17 cellular contexts compared by ENCODE assay signal in genomic region chr2:46383113-46383395, GRCh38.
DNase-seq lines count a peak whose midpoint lies in the region; ATAC-seq and TF ChIP-seq lines count a peak whose summit lies in the region.
"Had no signal": no experiment of that assay in that cellular context is flagged by ENCODE, and none has a peak within 500 bp of the region (broad histone marks: within the 10 kb centered on the region; RNA-seq: fewer than 3 reads in every experiment).

No MANE protein-coding gene starts in this region.

- no peaks in the 10 kb centered on the region for H4K20me1 ChIP-seq in PC-9 (ENCODE audit: insufficient read depth)
- H4K20me1 ChIP-seq: BLaER1 had no signal

- H4K8ac ChIP-seq in mesenchymal stem cell (ENCODE audit: low read length) = no peak overlapping the region

- no peak overlapping the region for H4K91ac ChIP-seq in mesenchymal stem cell (ENCODE audit: low read length)

- no peak overlapping the region for H3K14ac ChIP-seq in mesenchymal stem cell (ENCODE audit: low read length in 2 of 2)

- no peak overlapping the region for H3K18ac ChIP-seq in mesenchymal stem cell (ENCODE audit: low read depth in 1 of 2, low read length in 2 of 2)

- CTCF ChIA-PET in activated CD8-positive, alpha-beta T cell treated with anti-CD3 and anti-CD28 coated beads, Interleukin-2, amount 10 ng/mL, durations not matched to agents 7 days and 5 days (lab: Charles Lee) = no interaction called here
- CTCF ChIA-PET in activated CD8-positive, alpha-beta T cell treated with anti-CD3 and anti-CD28 coated beads for 36 hours (lab: Charles Lee) = no interaction called here
- CTCF ChIA-PET in PC-9 (lab: Charles Lee) = no interaction called here

- POLR2A ChIA-PET in activated CD8-positive, alpha-beta T cell treated with anti-CD3 and anti-CD28 coated beads, Interleukin-2, amount 10 ng/mL, durations not matched to agents 7 days and 5 days (lab: Charles Lee) = no interaction called here
- POLR2A ChIA-PET in activated CD8-positive, alpha-beta T cell treated with anti-CD3 and anti-CD28 coated beads for 36 hours (lab: Charles Lee) = no interaction called here
- POLR2A ChIA-PET in PC-9 (lab: Charles Lee; ENCODE audit: unreplicated experiment) = interaction anchor here (0.7 kb wide), 1 partner anchor 81 kb away, joined by 3 read pairs; no protein-coding TSS in a partner anchor

- H3K27ac ChIP-seq in PC-9 (peak overlapping the region; percentile 1; the same call in 1 of the 2 replicates), mesenchymal stem cell (ENCODE audit: low read length, poor library complexity, severe bottlenecking) (no peak overlapping the region)
- H3K27ac ChIP-seq: 22Rv1, BLaER1 had no signal

- H3K4me2 ChIP-seq in PC-9 = no peak overlapping the region
- H3K4me2 ChIP-seq in mesenchymal stem cell (ENCODE audit: low read length, poor library complexity, severe bottlenecking) = no peak overlapping the region
- H3K4me2 ChIP-seq: A549, BLaER1 had no signal

- H3K27me3 ChIP-seq in PC-9 (ENCODE audit: insufficient read depth, low read depth) = no peaks in the 10 kb centered on the region
- H3K27me3 ChIP-seq in mesenchymal stem cell (ENCODE audit: control insufficient read depth in 1 of 2, insufficient read depth in 1 of 2, low read length in 2 of 2) = no peaks in the 10 kb centered on the region
- H3K27me3 ChIP-seq in BE2C = no peaks in the 10 kb centered on the region
- H3K27me3 ChIP-seq: BLaER1 had no signal

- H3K23ac ChIP-seq in mesenchymal stem cell (ENCODE audit: low read length in 2 of 2) = no peak overlapping the region

- no peaks in the 10 kb centered on the region for H3K36me3 Mint-ChIP-seq in activated CD8-positive, alpha-beta T cell treated with anti-CD3 and anti-CD28 coated beads, Interleukin-2, amount 10 ng/mL, durations not matched to agents 7 days and 5 days (ENCODE audit: low read depth)
- H3K36me3 Mint-ChIP-seq in activated CD8-positive, alpha-beta T cell treated with anti-CD3 and anti-CD28 coated beads for 36 hours (ENCODE audit: low read depth) = no peaks in the 10 kb centered on the region
- peaks cover 15% of the 10 kb centered on the region for H3K36me3 Mint-ChIP-seq in type B pancreatic cell
- H3K36me3 Mint-ChIP-seq: CD4-positive, alpha-beta memory T cell had no signal

- no peak overlapping the region for H2AK5ac ChIP-seq in mesenchymal stem cell (ENCODE audit: low read length, severe bottlenecking)

- H3K4me3 ChIP-seq in PC-9 (no peak overlapping the region), mesenchymal stem cell (ENCODE audit: insufficient read depth in 1 of 2, low read depth in 1 of 2, low read length in 2 of 2) (no peak overlapping the region), BE2C (ENCODE audit: low read depth, low read length) (no peak overlapping the region)
- H3K4me3 ChIP-seq: A549, BLaER1 had no signal

- H3K9me2 ChIP-seq in PC-9 (ENCODE audit: insufficient read depth) = no peaks in the 10 kb centered on the region

- peak overlapping the region; percentile 23 for H2BK15ac ChIP-seq in mesenchymal stem cell (ENCODE audit: low read depth, poor library complexity, severe bottlenecking)

- no peak overlapping the region for H3K4ac ChIP-seq in mesenchymal stem cell (ENCODE audit: low read depth in 1 of 2, low read length in 2 of 2)

- WGBS in mesenchymal stem cell = 100% methylated on average over 1 of the region's 1 CpG

- no peaks in the 10 kb centered on the region for H3K79me2 ChIP-seq in PC-9 (ENCODE audit: low read depth)

- peaks cover 26% of the 10 kb centered on the region; the same call in 1 of the 2 replicates for H3F3A ChIP-seq in PC-9 (ENCODE audit: insufficient read depth, low read depth)

- DNase-seq in activated CD8-positive, alpha-beta T cell treated with anti-CD3 and anti-CD28 coated beads, Interleukin-2, amount 10 ng/mL, durations not matched to agents 7 days and 5 days = peak; percentile 11
- DNase-seq in activated CD8-positive, alpha-beta T cell treated with anti-CD3 and anti-CD28 coated beads for 36 hours = no peak
- DNase-seq in PC-9 = no peak
- DNase-seq in mesenchymal stem cell = no peak
- peak; percentile 29 for DNase-seq in type B pancreatic cell (ENCODE audit: extremely low spot score, unreplicated experiment)
- no peak for DNase-seq in NAMALWA (ENCODE audit: low spot score)
- no peak for DNase-seq in BE2C
- DNase-seq: AML-193; CD4-positive, alpha-beta memory T cell; DMS153; DMS79; GDM1 had no signal

- H3K27me3 Mint-ChIP-seq in activated CD8-positive, alpha-beta T cell treated with anti-CD3 and anti-CD28 coated beads, Interleukin-2, amount 10 ng/mL, durations not matched to agents 7 days and 5 days (ENCODE audit: low read depth) = no peaks in the 10 kb centered on the region
- no peaks in the 10 kb centered on the region for H3K27me3 Mint-ChIP-seq in activated CD8-positive, alpha-beta T cell treated with anti-CD3 and anti-CD28 coated beads for 36 hours
- H3K27me3 Mint-ChIP-seq in type B pancreatic cell = no peaks in the 10 kb centered on the region
- H3K27me3 Mint-ChIP-seq: CD4-positive, alpha-beta memory T cell had no signal

- H3K4me1 ChIP-seq in PC-9 (replicated peaks; ENCODE audit: insufficient read depth) = peaks cover 28% of the 10 kb centered on the region
- H3K4me1 ChIP-seq in mesenchymal stem cell (ENCODE audit: control insufficient read depth, insufficient read depth, low read depth, low read length) = peaks cover 1% of the 10 kb centered on the region
- peaks cover 6% of the 10 kb centered on the region; the same call in 1 of the 2 replicates for H3K4me1 ChIP-seq in BE2C

- H3K9me3 Mint-ChIP-seq in activated CD8-positive, alpha-beta T cell treated with anti-CD3 and anti-CD28 coated beads, Interleukin-2, amount 10 ng/mL, durations not matched to agents 7 days and 5 days (ENCODE audit: insufficient read depth) = no peaks in the 10 kb centered on the region
- no peaks in the 10 kb centered on the region for H3K9me3 Mint-ChIP-seq in activated CD8-positive, alpha-beta T cell treated with anti-CD3 and anti-CD28 coated beads for 36 hours
- no peaks in the 10 kb centered on the region for H3K9me3 Mint-ChIP-seq in type B pancreatic cell
- H3K9me3 Mint-ChIP-seq: CD14-positive monocyte; CD4-positive, alpha-beta memory T cell; H9 had no signal

- no peak overlapping the region for H3K9ac ChIP-seq in mesenchymal stem cell (ENCODE audit: low read length)
- H3K9ac ChIP-seq: BLaER1 had no signal

- H2AFZ ChIP-seq in PC-9 (no peak overlapping the region), mesenchymal stem cell (ENCODE audit: low read depth, low read length) (no peak overlapping the region)

- no peaks in the 10 kb centered on the region for H3K9me3 ChIP-seq in PC-9 (ENCODE audit: insufficient read depth, low read depth)
- no peaks in the 10 kb centered on the region for H3K9me3 ChIP-seq in mesenchymal stem cell (ENCODE audit: control insufficient read depth, low read length)
- H3K9me3 ChIP-seq in BE2C = no peaks in the 10 kb centered on the region
- H3K9me3 ChIP-seq: A549, BLaER1 had no signal

- H3K27ac Mint-ChIP-seq in activated CD8-positive, alpha-beta T cell treated with anti-CD3 and anti-CD28 coated beads, Interleukin-2, amount 10 ng/mL, durations not matched to agents 7 days and 5 days = no peak overlapping the region
- H3K27ac Mint-ChIP-seq in activated CD8-positive, alpha-beta T cell treated with anti-CD3 and anti-CD28 coated beads for 36 hours = no peak overlapping the region
- no peak overlapping the region for H3K27ac Mint-ChIP-seq in type B pancreatic cell

- intact Hi-C loops in activated CD8-positive, alpha-beta T cell treated with anti-CD3 and anti-CD28 coated beads for 36 hours (cut with micrococcal nuclease) = no loop called here
- intact Hi-C loops in PC-9 (cut with micrococcal nuclease; ENCODE audit: unreplicated experiment) = no loop called here

- TF ChIP-seq CTCF in activated CD8-positive, alpha-beta T cell treated with anti-CD3 and anti-CD28 coated beads for 36 hours (IDR thresholded peaks at IDR 0.05) = no peak
- TF ChIP-seq CTCF in PC-9 (conservative IDR thresholded peaks at IDR 0.05) = no peak
- no peak for TF ChIP-seq CTCF in type B pancreatic cell (conservative IDR thresholded peaks at IDR 0.05)
- no peak for TF ChIP-seq CTCF in BE2C (IDR thresholded peaks at IDR 0.05; ENCODE audit: low read depth, low read length)

- H2BK5ac ChIP-seq in mesenchymal stem cell (ENCODE audit: low read depth, low read length, poor library complexity, severe bottlenecking) = no peak overlapping the region

- peaks cover 43% of the 10 kb centered on the region for H3K36me3 ChIP-seq in PC-9 (ENCODE audit: low read depth)
- H3K36me3 ChIP-seq in mesenchymal stem cell (ENCODE audit: control insufficient read depth in 1 of 2, insufficient read depth in 2 of 2, low read depth in 1 of 2, low read length in 2 of 2) = peaks cover 67 to 69% of the 10 kb centered on the region in 2 experiments
- H3K36me3 ChIP-seq in BE2C = no peaks in the 10 kb centered on the region

- H2BK12ac ChIP-seq in mesenchymal stem cell (ENCODE audit: low read length in 2 of 2) = no peak overlapping the region

- no peaks in the 10 kb centered on the region for H3K79me1 ChIP-seq in mesenchymal stem cell (replicated peaks; ENCODE audit: low read length, poor library complexity, severe bottlenecking)

- peaks cover 10% of the 10 kb centered on the region for H3K4me1 Mint-ChIP-seq in activated CD8-positive, alpha-beta T cell treated with anti-CD3 and anti-CD28 coated beads, Interleukin-2, amount 10 ng/mL, durations not matched to agents 7 days and 5 days (ENCODE audit: low read depth)
- no peaks in the 10 kb centered on the region for H3K4me1 Mint-ChIP-seq in activated CD8-positive, alpha-beta T cell treated with anti-CD3 and anti-CD28 coated beads for 36 hours (ENCODE audit: low read depth)
- H3K4me1 Mint-ChIP-seq in type B pancreatic cell (ENCODE audit: unreplicated experiment) = peaks cover 11% of the 10 kb centered on the region
- H3K4me1 Mint-ChIP-seq: H9 had no signal

- no peak overlapping the region for H2BK120ac ChIP-seq in mesenchymal stem cell (ENCODE audit: low read depth, low read length)

- BruUV-seq in PC-9 (replicated peaks; lab: Mats Ljungman, UMichigan) = no TSS peak

- H3K4me3 Mint-ChIP-seq in activated CD8-positive, alpha-beta T cell treated with anti-CD3 and anti-CD28 coated beads, Interleukin-2, amount 10 ng/mL, durations not matched to agents 7 days and 5 days = no peak overlapping the region
- no peak overlapping the region for H3K4me3 Mint-ChIP-seq in activated CD8-positive, alpha-beta T cell treated with anti-CD3 and anti-CD28 coated beads for 36 hours
- no peak overlapping the region for H3K4me3 Mint-ChIP-seq in type B pancreatic cell
- H3K4me3 Mint-ChIP-seq: CD14-positive monocyte; CD4-positive, alpha-beta memory T cell; H9 had no signal

- no peak for ATAC-seq in activated CD8-positive, alpha-beta T cell treated with anti-CD3 and anti-CD28 coated beads, Interleukin-2, amount 10 ng/mL, durations not matched to agents 7 days and 5 days
- no peak for ATAC-seq in activated CD8-positive, alpha-beta T cell treated with anti-CD3 and anti-CD28 coated beads for 36 hours
- ATAC-seq: A549 had no signal

Comparison
In these comparisons a context has a peak if more than half of its experiments do, and no peak if none do; other contexts are left out.
1. DNase-seq: peak in activated CD8-positive, alpha-beta T cell treated with anti-CD3 and anti-CD28 coated beads, Interleukin-2, amount 10 ng/mL, durations not matched to agents 7 days and 5 days (single experiment) and type B pancreatic cell (single experiment); none in activated CD8-positive, alpha-beta T cell treated with anti-CD3 and anti-CD28 coated beads for 36 hours (single experiment), PC-9 (0 of 2), mesenchymal stem cell (single experiment), NAMALWA (single experiment) and BE2C (single experiment).